In the genomic region with DNA sequence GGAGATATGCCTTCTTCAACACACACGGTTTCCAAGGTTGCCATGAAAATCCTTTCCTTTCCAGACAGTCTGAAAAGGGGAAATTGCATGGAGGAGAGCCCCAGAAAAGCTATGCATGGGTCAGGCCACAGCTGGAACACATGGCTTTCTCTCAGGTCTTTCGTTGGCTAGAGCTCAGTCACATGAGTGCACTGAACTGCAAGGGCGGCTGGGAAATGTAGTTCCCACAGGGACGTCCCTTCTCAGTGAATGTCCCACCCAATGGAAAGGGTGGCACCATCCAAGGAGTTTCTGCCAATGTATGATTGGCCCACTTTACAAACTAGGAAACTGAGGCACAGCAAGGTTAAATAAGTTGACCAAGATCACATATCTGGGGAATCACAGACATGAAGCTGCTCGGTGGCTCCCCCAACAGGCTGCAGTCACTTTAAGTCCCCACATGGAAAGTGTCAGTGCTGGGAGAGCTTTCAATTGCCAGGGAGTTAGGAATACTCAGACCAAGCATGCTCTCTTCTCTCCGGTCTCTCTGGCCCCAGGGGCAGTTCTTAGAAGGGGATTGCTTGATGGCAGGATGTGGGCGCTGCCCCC, we compare ENCODE assay signal across 1 cellular context.
A peak's percentile ranks its signal among the peaks of the same experiment; 100 is the strongest.
TF ChIP-seq lines count a peak whose summit lies in the region.

No MANE protein-coding gene starts in this region.

TF ChIP-seq in HepG2, 621 proteins besides CTCF, POLR2A, EP300 and RAD21 (continued from another document):
- no peak for TF ChIP-seq ZC3H13 (CRISPR knock-in tag; IDR thresholded peaks at IDR 0.05)
- TF ChIP-seq ZNF205 (CRISPR knock-in tag; IDR thresholded peaks at IDR 0.05) = no peak
- peak; percentile 71 for TF ChIP-seq ZNF143 (CRISPR knock-in tag; IDR thresholded peaks at IDR 0.05)
- TF ChIP-seq FOSL1 (CRISPR knock-in tag; IDR thresholded peaks at IDR 0.05; ENCODE audit: borderline replicate concordance) = no peak
- TF ChIP-seq, protein P1, sequence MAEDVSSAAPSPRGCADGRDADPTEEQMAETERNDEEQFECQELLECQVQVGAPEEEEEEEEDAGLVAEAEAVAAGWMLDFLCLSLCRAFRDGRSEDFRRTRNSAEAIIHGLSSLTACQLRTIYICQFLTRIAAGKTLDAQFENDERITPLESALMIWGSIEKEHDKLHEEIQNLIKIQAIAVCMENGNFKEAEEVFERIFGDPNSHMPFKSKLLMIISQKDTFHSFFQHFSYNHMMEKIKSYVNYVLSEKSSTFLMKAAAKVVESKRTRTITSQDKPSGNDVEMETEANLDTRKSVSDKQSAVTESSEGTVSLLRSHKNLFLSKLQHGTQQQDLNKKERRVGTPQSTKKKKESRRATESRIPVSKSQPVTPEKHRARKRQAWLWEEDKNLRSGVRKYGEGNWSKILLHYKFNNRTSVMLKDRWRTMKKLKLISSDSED (CRISPR knock-in tag; IDR thresholded peaks at IDR 0.05) = no peak
